ENCODE assay signal across 8 cellular contexts in genomic region chr11:69337211-69337721, GRCh38. TPM values are rescaled to one million over a fixed set of nuclear protein-coding genes. Genes with fewer than 3 reads are reported as not detected.
DNase-seq lines count a peak whose midpoint lies in the region; ATAC-seq and TF ChIP-seq lines count a peak whose summit lies in the region.

No MANE protein-coding gene starts in this region.

- H3K36me3 ChIP-seq in Caco-2 (ENCODE audit: control insufficient read depth, insufficient read depth, low read length) = no peaks in the 10 kb centered on the region
- no peaks in the 10 kb centered on the region for H3K36me3 ChIP-seq in left lung

- no peaks in the 10 kb centered on the region for H3K4me1 Mint-ChIP-seq in Caco-2 (ENCODE audit: low read depth, unreplicated experiment)

- H3K27me3 Mint-ChIP-seq in Caco-2 (ENCODE audit: insufficient read depth, unreplicated experiment) = peaks cover under 1% of the 10 kb centered on the region

- peaks cover 8% of the 10 kb centered on the region; the same call in 1 of the 2 replicates for H3K9me3 ChIP-seq in Caco-2
- H3K9me3 ChIP-seq in left lung = peaks cover 0 to 2% of the 10 kb centered on the region in 2 donors

- in situ Hi-C loops in KBM-7 (cut with MboI; ENCODE audit: low pct_unique_long_range_greater_than_20kb, low sequenced_read_pairs) = no loop called here

- CTCF ChIA-PET in Caco-2 (lab: Charles Lee) = interaction anchor here (0.6 to 1.5 kb wide), 4 partner anchors 49 to 206 kb away, joined by 3 to 5 read pairs (median 4); no protein-coding TSS in a partner anchor

- H3K4me1 ChIP-seq in Caco-2 (peaks cover 9% of the 10 kb centered on the region; the same call in 1 of the 2 replicates), left lung (no peaks in the 10 kb centered on the region)

- POLR2A ChIA-PET in Caco-2 (lab: Charles Lee) = no interaction called here

- no peak overlapping the region for H3K4me3 ChIP-seq in Caco-2 (ENCODE audit: low read depth, low read length)
- H3K4me3 ChIP-seq in left lung = no peak overlapping the region

- H3K27ac Mint-ChIP-seq in Caco-2 (ENCODE audit: unreplicated experiment) = no peak overlapping the region

- H3K27ac ChIP-seq in left lung = no peak overlapping the region

- intact Hi-C loops in Caco-2 (cut with micrococcal nuclease; ENCODE audit: unreplicated experiment) (no loop called here), left lung (cut with DNase I) (no loop called here)

- H3K27me3 ChIP-seq in Caco-2 (replicated peaks; ENCODE audit: control insufficient read depth, insufficient read depth, low read length) = no peaks in the 10 kb centered on the region
- H3K27me3 ChIP-seq in left lung = no peaks in the 10 kb centered on the region

- peaks cover 9% of the 10 kb centered on the region for H3K9me3 Mint-ChIP-seq in Caco-2 (ENCODE audit: unreplicated experiment)

- H3K36me3 Mint-ChIP-seq in Caco-2 (ENCODE audit: insufficient read depth, unreplicated experiment) = no peaks in the 10 kb centered on the region

- peak; percentile 69 for ATAC-seq in HG02973 (IDR thresholded peaks at IDR 0.05; ENCODE audit: unreplicated experiment)
- ATAC-seq in left lung = peak; percentile 89
- no peak for ATAC-seq in GM21526 (IDR thresholded peaks at IDR 0.05; ENCODE audit: low FRiP score, unreplicated experiment)

- no peak for TF ChIP-seq CTCF in Caco-2 (IDR thresholded peaks at IDR 0.05; ENCODE audit: insufficient read depth in 1 of 2, low read depth in 1 of 2, low read length in 1 of 2, severe bottlenecking in 1 of 2, unreplicated experiment in 1 of 2)
- no peak for TF ChIP-seq CTCF in left lung (IDR thresholded peaks at IDR 0.05)

- DNase-seq in Caco-2 = peak; percentile 40 to 61
- DNase-seq in activated CD8-positive, alpha-beta memory T cell treated with anti-CD3 and anti-CD28 coated beads for 24 hours = peak; percentile 74
- no peak for DNase-seq in left lung
- DNase-seq in midbrain (lab: John Stamatoyannopoulos, UW) = no peak
- no peak for DNase-seq in OCI-M2 (lab: John Stamatoyannopoulos, UW; ENCODE audit: unreplicated experiment)
- DNase-seq in KBM-7 = no peak

- BruUV-seq in Caco-2 (replicated peaks; lab: Mats Ljungman, UMichigan) = no TSS peak

- no peak overlapping the region for H3K4me3 Mint-ChIP-seq in Caco-2 (ENCODE audit: unreplicated experiment)

RNA-seq across cellular contexts. Expression of gene MYEOV, which starts 43.3 kb away (rescaled TPM):
- total RNA-seq in Caco-2 (2022) (0.52 TPM in 1 of 2 replicates, not detected in the other), left lung (under 1 TPM; 0.47 to 0.85 TPM)

Comparison
In these comparisons a context has a peak if more than half of its experiments do, and no peak if none do; other contexts are left out.
1. DNase-seq: peak in Caco-2 (2 of 2) and activated CD8-positive, alpha-beta memory T cell treated with anti-CD3 and anti-CD28 coated beads for 24 hours (single experiment); none in left lung (0 of 2), midbrain (single experiment), OCI-M2 (single experiment) and KBM-7 (single experiment).